Comparison of ENCODE assay signal across 1 cellular context in genomic region chr2:167209784-167210183, GRCh38.
TF ChIP-seq lines count a peak whose summit lies in the region.

No MANE protein-coding gene starts in this region.

TF ChIP-seq in H1, 55 proteins besides CTCF, POLR2A, EP300 and RAD21 (continued from another document):
- no peak for TF ChIP-seq RNF2 (IDR thresholded peaks at IDR 0.05; ENCODE audit: borderline replicate concordance, low read depth, low read length, missing control alignments, poor library complexity, severe bottlenecking)
- TF ChIP-seq RXRA (IDR thresholded peaks at IDR 0.05; ENCODE audit: insufficient read depth, low read depth, low read length) = no peak
- no peak for TF ChIP-seq SP1 (IDR thresholded peaks at IDR 0.05; ENCODE audit: low read depth, low read length)
- no peak for TF ChIP-seq CREB1 (IDR thresholded peaks at IDR 0.05)
- TF ChIP-seq EGR1 (IDR thresholded peaks at IDR 0.05; ENCODE audit: borderline replicate concordance, low read depth, low read length) = no peak
